Comparison of ENCODE assay signal across 8 cellular contexts in genomic region chr7:97971990-97972943, GRCh38. TPM values are rescaled to one million over a fixed set of nuclear protein-coding genes. Genes with fewer than 3 reads are reported as not detected.
A peak's percentile ranks its signal among the peaks of the same experiment; 100 is the strongest.
DNase-seq lines count a peak whose midpoint lies in the region; ATAC-seq and TF ChIP-seq lines count a peak whose summit lies in the region.

No MANE protein-coding gene starts in this region.

- WGBS in mammary epithelial cell (ENCODE audit: low coverage, missing lambda C conversion rate) = 17% methylated on average over 31 of the region's 63 CpGs

- peak overlapping the region; percentile 94 for H3K4me3 ChIP-seq in ACC112 (ENCODE audit: low read depth, low read length)
- H3K4me3 ChIP-seq in WERI-Rb-1 (ENCODE audit: low read depth, low read length) = peak overlapping the region; percentile 88
- H3K4me3 ChIP-seq in mammary epithelial cell (replicated peaks in 1 of 3; ENCODE audit: insufficient read depth in 1 of 3, low read depth in 2 of 3, low read length in 3 of 3) = peak overlapping the region; percentile 82 to 89 (median 84)

- H3K36me3 ChIP-seq in ACC112 (ENCODE audit: insufficient read depth, low read length) (0 out of 2 replicates have a peak, but pooled peaks cover 2% of the 10 kb centered on the region), WERI-Rb-1 (no peaks in the 10 kb centered on the region; the same call in 1 of the 2 replicates), mammary epithelial cell (ENCODE audit: insufficient read depth, low read length) (no peaks in the 10 kb centered on the region)

- no peaks in the 10 kb centered on the region for H3K9me3 ChIP-seq in WERI-Rb-1 (ENCODE audit: severe bottlenecking)
- H3K9me3 ChIP-seq in mammary epithelial cell (replicated peaks; ENCODE audit: insufficient read depth, low read length) = no peaks in the 10 kb centered on the region

- TF ChIP-seq CTCF in WERI-Rb-1 (IDR thresholded peaks at IDR 0.05; ENCODE audit: low read depth, low read length) (peak; percentile 58), mammary epithelial cell (conservative IDR thresholded peaks at IDR 0.05 in 1 of 2, IDR thresholded peaks at IDR 0.05 in 1 of 2; ENCODE audit: extremely low read depth in 1 of 2, insufficient read depth in 1 of 2, low read depth in 1 of 2, low read length in 2 of 2) (peak; percentile 7 to 56)

- no peaks in the 10 kb centered on the region for H4K20me1 ChIP-seq in mammary epithelial cell (ENCODE audit: insufficient read depth, low read length)

- peak overlapping the region; percentile 73 for H3K9ac ChIP-seq in mammary epithelial cell (ENCODE audit: insufficient read depth, low read length)

- TSS peak; percentile 56 for BruUV-seq in mammary epithelial cell (replicated peaks; lab: Mats Ljungman, UMichigan)

- dilution Hi-C loops in mammary epithelial cell (cut with HindIII; ENCODE audit: low sequenced_read_pairs) = no loop called here

- in situ Hi-C loops in mammary epithelial cell (cut with MboI; ENCODE audit: low sequenced_read_pairs in 2 of 2) = no loop called here

- H3K27me3 ChIP-seq in ACC112 (ENCODE audit: insufficient read depth, low read length) = no peaks in the 10 kb centered on the region
- no peaks in the 10 kb centered on the region for H3K27me3 ChIP-seq in WERI-Rb-1 (ENCODE audit: insufficient read depth, low read depth, severe bottlenecking)
- no peaks in the 10 kb centered on the region for H3K27me3 ChIP-seq in mammary epithelial cell (ENCODE audit: insufficient read depth, low read length)

- DNase-seq in NCI-H2107 treated with DMSO at 0.1 percent for 48 hours (lab: John Stamatoyannopoulos, UW; ENCODE audit: unreplicated experiment) = peak; percentile 74
- DNase-seq in WERI-Rb-1 = peak; percentile 88
- peak; percentile 65 for DNase-seq in mammary epithelial cell
- peak; percentile 79 for DNase-seq in inferior parietal cortex (ENCODE audit: extremely low spot score)
- peak; percentile 71 to 81 for DNase-seq in stimulated activated CD4-positive, alpha-beta T cell treated with anti-CD3 and anti-CD28 coated beads, Interleukin-12 subunit alpha, Interleukin-12 subunit beta, amount 100 ng/mL, for 24 hours (ENCODE audit: low read depth in 2 of 2)

- no peak overlapping the region for H3K27ac ChIP-seq in ACC112 (ENCODE audit: low read depth, low read length)
- peak overlapping the region; percentile 72 for H3K27ac ChIP-seq in WERI-Rb-1
- H3K27ac ChIP-seq in mammary epithelial cell (ENCODE audit: insufficient read depth, low read depth, low read length) = peak overlapping the region; percentile 40

- H3K79me2 ChIP-seq in ACC112 (ENCODE audit: control insufficient read depth, insufficient read depth, low read length, unreplicated experiment) (peaks cover 15% of the 10 kb centered on the region), mammary epithelial cell (ENCODE audit: insufficient read depth, low read length) (peaks cover 31% of the 10 kb centered on the region)

- H3K4me2 ChIP-seq in mammary epithelial cell (ENCODE audit: insufficient read depth, low read depth, low read length) = peak overlapping the region; percentile 70

- intact Hi-C loops in mammary epithelial cell (cut with micrococcal nuclease) = no loop called here

- CTCF ChIA-PET in mammary epithelial cell (lab: Charles Lee; ENCODE audit: low non-redundant PET) = interaction anchor here (0.6 kb wide), 1 partner anchor 253 kb away, joined by 4 read pairs; no protein-coding TSS in a partner anchor

- H3K4me1 ChIP-seq in ACC112 (ENCODE audit: control insufficient read depth, insufficient read depth, low read length, unreplicated experiment) (no peaks in the 10 kb centered on the region), mammary epithelial cell (ENCODE audit: insufficient read depth, low read length) (peaks cover 6% of the 10 kb centered on the region)

- ATAC-seq in GM18519 (IDR thresholded peaks at IDR 0.05; ENCODE audit: low FRiP score, unreplicated experiment) = peak; percentile 97
- ATAC-seq in HG03039 (IDR thresholded peaks at IDR 0.05; ENCODE audit: unreplicated experiment) = peak; percentile 97

- H2AFZ ChIP-seq in ACC112 (ENCODE audit: low read length, unreplicated experiment) (peak overlapping the region; percentile 98), mammary epithelial cell (ENCODE audit: low read depth, low read length) (peak overlapping the region; percentile 85)

RNA-seq across cellular contexts. Expression of gene OCM2, which starts 17.7 kb away (rescaled TPM):
- total RNA-seq in mammary epithelial cell = not detected
- polyA plus RNA-seq in mammary epithelial cell = not detected
- polyA minus RNA-seq in mammary epithelial cell = not detected
